Comparison of ENCODE assay signal across 7 cellular contexts in the genomic region with DNA sequence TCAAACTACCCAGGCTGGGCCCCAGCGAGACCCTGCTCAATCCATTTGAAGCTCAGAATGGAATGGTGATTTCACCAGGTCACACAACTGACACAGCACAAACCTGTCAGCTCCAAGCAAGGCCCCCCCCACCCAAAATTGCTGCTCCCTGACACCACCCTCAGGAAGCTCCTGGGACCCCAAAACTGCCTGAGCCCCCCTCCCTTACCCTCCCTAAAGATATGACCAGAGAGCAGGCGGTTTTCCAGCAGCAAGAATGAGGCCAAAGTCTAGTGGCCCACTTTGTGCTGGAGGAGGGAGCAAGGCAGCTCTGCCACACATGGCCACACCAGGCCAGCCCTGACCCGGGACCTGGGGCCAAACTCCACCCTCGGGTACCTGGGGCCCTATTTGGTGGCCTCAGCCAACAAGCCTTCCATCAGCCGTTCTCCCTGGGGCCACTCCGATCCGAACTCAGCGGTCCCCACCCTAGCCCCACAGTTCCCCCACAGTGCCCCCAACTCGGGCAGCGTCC. TPM values are rescaled to one million over a fixed set of nuclear protein-coding genes. Genes with fewer than 3 reads are reported as not detected.
A peak's percentile ranks its signal among the peaks of the same experiment; 100 is the strongest.
DNase-seq lines count a peak whose midpoint lies in the region; ATAC-seq and TF ChIP-seq lines count a peak whose summit lies in the region.
"Had no signal": no experiment of that assay in that cellular context is flagged by ENCODE, and none has a peak within 500 bp of the region (broad histone marks: within the 10 kb centered on the region; RNA-seq: fewer than 3 reads in every experiment).

No MANE protein-coding gene starts in this region.

- peaks cover 54% of the 10 kb centered on the region for H3K4me1 ChIP-seq in lower lobe of right lung

- H3K9me3 ChIP-seq in lower lobe of right lung = no peaks in the 10 kb centered on the region

- POLR2A ChIA-PET in activated CD8-positive, alpha-beta T cell treated with anti-CD3 and anti-CD28 coated beads for 36 hours (lab: Charles Lee) = interaction anchor here (1.1 to 1.4 kb wide), 3 partner anchors 15 to 63 kb away, joined by 3 to 5 read pairs (median 4); no protein-coding TSS in a partner anchor

- H3K9me3 Mint-ChIP-seq in activated CD8-positive, alpha-beta T cell treated with anti-CD3 and anti-CD28 coated beads for 36 hours = no peaks in the 10 kb centered on the region

- CTCF ChIA-PET in activated CD8-positive, alpha-beta T cell treated with anti-CD3 and anti-CD28 coated beads for 36 hours (lab: Charles Lee) = interaction anchor here (0.9 to 2.5 kb wide), 4 partner anchors 8 to 143 kb away, joined by 3 to 11 read pairs (median 6); no protein-coding TSS in a partner anchor

- DNase-seq in AG09309 (ENCODE audit: low read depth) (no peak), lower lobe of right lung (no peak), glomerular visceral epithelial cell (ENCODE audit: extremely low spot score) (no peak)
- DNase-seq in activated CD8-positive, alpha-beta T cell treated with anti-CD3 and anti-CD28 coated beads for 36 hours = no peak
- DNase-seq: activated naive CD4-positive, alpha-beta T cell had no signal

- no peak for ATAC-seq in lower lobe of right lung
- no peak for ATAC-seq in HG02763 (IDR thresholded peaks at IDR 0.05; ENCODE audit: unreplicated experiment)
- no peak for ATAC-seq in activated CD8-positive, alpha-beta T cell treated with anti-CD3 and anti-CD28 coated beads for 36 hours

- peaks cover 7% of the 10 kb centered on the region for H3K27me3 Mint-ChIP-seq in activated CD8-positive, alpha-beta T cell treated with anti-CD3 and anti-CD28 coated beads for 36 hours

- peak overlapping the region; percentile 54 for H3K4me3 ChIP-seq in AG09309 (ENCODE audit: control insufficient read depth, low read depth, low read length)
- H3K4me3 ChIP-seq in lower lobe of right lung = peak overlapping the region; percentile 89

- peaks cover 11% of the 10 kb centered on the region for H3K36me3 ChIP-seq in lower lobe of right lung

- H3K27me3 ChIP-seq in lower lobe of right lung (ENCODE audit: low read depth) = no peaks in the 10 kb centered on the region

- intact Hi-C loops in lower lobe of right lung (cut with DNase I) = no loop called here
- intact Hi-C loops in activated CD8-positive, alpha-beta T cell treated with anti-CD3 and anti-CD28 coated beads for 36 hours (cut with micrococcal nuclease) = no loop called here

- peaks cover 9% of the 10 kb centered on the region for H3K4me1 Mint-ChIP-seq in activated CD8-positive, alpha-beta T cell treated with anti-CD3 and anti-CD28 coated beads for 36 hours (ENCODE audit: low read depth)

- H3K4me3 Mint-ChIP-seq in activated CD8-positive, alpha-beta T cell treated with anti-CD3 and anti-CD28 coated beads for 36 hours = no peak overlapping the region

- TF ChIP-seq CTCF in AG09309 (IDR thresholded peaks at IDR 0.05; ENCODE audit: control insufficient read depth, insufficient read depth, low read depth, low read length, missing control alignments) = no peak
- no peak for TF ChIP-seq CTCF in VCaP (conservative IDR thresholded peaks at IDR 0.05)
- TF ChIP-seq CTCF in lower lobe of right lung (IDR thresholded peaks at IDR 0.05) = no peak
- TF ChIP-seq CTCF in activated CD8-positive, alpha-beta T cell treated with anti-CD3 and anti-CD28 coated beads for 36 hours (IDR thresholded peaks at IDR 0.05) = no peak

- no peak overlapping the region for H3K27ac Mint-ChIP-seq in activated CD8-positive, alpha-beta T cell treated with anti-CD3 and anti-CD28 coated beads for 36 hours

- H3K27ac ChIP-seq in VCaP (peak overlapping the region; percentile 93), lower lobe of right lung (peak overlapping the region; percentile 79)

- no peaks in the 10 kb centered on the region for H3K36me3 Mint-ChIP-seq in activated CD8-positive, alpha-beta T cell treated with anti-CD3 and anti-CD28 coated beads for 36 hours (ENCODE audit: low read depth)

RNA-seq across cellular contexts. Expression of a gene that starts 2.3 kb away (rescaled TPM):
- total RNA-seq in lower lobe of right lung = 38.7 TPM
- 1 to 10 TPM; 7.0 TPM for total RNA-seq in activated CD8-positive, alpha-beta T cell treated with anti-CD3 and anti-CD28 coated beads for 36 hours

RNA-seq across cellular contexts. Expression of a gene that starts 17.4 kb away (rescaled TPM):
- 37.2 TPM for total RNA-seq in lower lobe of right lung
- total RNA-seq in activated CD8-positive, alpha-beta T cell treated with anti-CD3 and anti-CD28 coated beads for 36 hours = 10 to 100 TPM; 20.1 TPM

RNA-seq across cellular contexts. Expression of a gene that starts 21.1 kb away (rescaled TPM):
- total RNA-seq in lower lobe of right lung = 8.2 TPM
- total RNA-seq in activated CD8-positive, alpha-beta T cell treated with anti-CD3 and anti-CD28 coated beads for 36 hours = under 1 TPM in 1 of 2 experiments, not detected in 1; 0.29 TPM

RNA-seq across cellular contexts. Expression of a gene that starts 23.8 kb away (rescaled TPM):
- total RNA-seq in lower lobe of right lung = 58.4 TPM
- 100 to 1,000 TPM; 105 to 106 TPM for total RNA-seq in activated CD8-positive, alpha-beta T cell treated with anti-CD3 and anti-CD28 coated beads for 36 hours

RNA-seq across cellular contexts. Expression of a gene that starts 28.2 kb away (rescaled TPM):
- 32.0 TPM for total RNA-seq in lower lobe of right lung
- total RNA-seq in activated CD8-positive, alpha-beta T cell treated with anti-CD3 and anti-CD28 coated beads for 36 hours = 10 to 100 TPM; 26.5 to 27.1 TPM
